31 cellular contexts compared by ENCODE assay signal in genomic region chr3:84905556-84905920, GRCh38. TPM values are rescaled to one million over a fixed set of nuclear protein-coding genes. Genes with fewer than 3 reads are reported as not detected.
"Had no signal": no experiment of that assay in that cellular context is flagged by ENCODE, and none has a peak within 500 bp of the region (broad histone marks: within the 10 kb centered on the region; RNA-seq: fewer than 3 reads in every experiment).

No MANE protein-coding gene starts in this region.

- H3K27me3 ChIP-seq: ascending aorta, breast epithelium, cardiac muscle cell, dorsolateral prefrontal cortex had no signal

- H3K4me3 ChIP-seq: ascending aorta, breast epithelium, cardiac muscle cell, coronary artery, dorsolateral prefrontal cortex had no signal

- H3K36me3 ChIP-seq: ascending aorta, breast epithelium, cardiac muscle cell had no signal

- H3K27ac Mint-ChIP-seq: activated CD4-positive, alpha-beta memory T cell treated with anti-CD3 and anti-CD28 coated beads for 36 hours; activated CD4-positive, alpha-beta T cell treated with anti-CD3 and anti-CD28 coated beads for 36 hours; activated CD4-positive, alpha-beta T cell treated with anti-CD3 and anti-CD28 coated beads, Interleukin-2, amount 10 ng/mL, durations not matched to agents 24 days and 14 days; activated CD8-positive, alpha-beta memory T cell treated with anti-CD3 and anti-CD28 coated beads, Interleukin-2, amount 10 ng/mL, durations not matched to agents 7 days and 5 days; activated CD8-positive, alpha-beta T cell treated with anti-CD3 and anti-CD28 coated beads, Interleukin-2, amount 10 ng/mL, durations not matched to agents 7 days and 5 days; activated naive CD4-positive, alpha-beta T cell treated with anti-CD3 and anti-CD28 coated beads, Interleukin-2, amount 10 ng/mL, durations not matched to agents 7 days and 5 days; activated naive CD4-positive, alpha-beta T cell treated with anti-CD3 and anti-CD28 coated beads, Interleukin-2, amount 50 U/mL, for 72 hours; activated naive CD8-positive, alpha-beta T cell treated with anti-CD3 and anti-CD28 coated beads, Interleukin-2, amount 10 ng/mL, durations not matched to agents 7 days and 5 days; activated T-cell treated with anti-CD3 and anti-CD28 coated beads, Interleukin-2, amount 50 U/mL, for 72 hours; brain; dendritic cell treated with granulocyte-macrophage colony-stimulating factor and Interleukin-4, amounts not matched to agents 40 ng/mL and 50 ng/mL, for 4 days; endodermal cell had no signal

- H3K27me3 Mint-ChIP-seq: activated CD4-positive, alpha-beta memory T cell treated with anti-CD3 and anti-CD28 coated beads for 36 hours; activated CD4-positive, alpha-beta T cell treated with anti-CD3 and anti-CD28 coated beads for 36 hours; activated CD4-positive, alpha-beta T cell treated with anti-CD3 and anti-CD28 coated beads, Interleukin-2, amount 10 ng/mL, durations not matched to agents 24 days and 14 days; activated CD8-positive, alpha-beta memory T cell treated with anti-CD3 and anti-CD28 coated beads, Interleukin-2, amount 10 ng/mL, durations not matched to agents 7 days and 5 days; activated naive CD4-positive, alpha-beta T cell treated with anti-CD3 and anti-CD28 coated beads, Interleukin-2, amount 10 ng/mL, durations not matched to agents 7 days and 5 days; activated naive CD8-positive, alpha-beta T cell treated with anti-CD3 and anti-CD28 coated beads, Interleukin-2, amount 10 ng/mL, durations not matched to agents 7 days and 5 days; dendritic cell treated with granulocyte-macrophage colony-stimulating factor and Interleukin-4, amounts not matched to agents 40 ng/mL and 50 ng/mL, for 4 days had no signal

- H3K36me3 Mint-ChIP-seq: activated CD4-positive, alpha-beta memory T cell treated with anti-CD3 and anti-CD28 coated beads for 36 hours; activated CD8-positive, alpha-beta memory T cell treated with anti-CD3 and anti-CD28 coated beads, Interleukin-2, amount 10 ng/mL, durations not matched to agents 7 days and 5 days; activated naive CD4-positive, alpha-beta T cell treated with anti-CD3 and anti-CD28 coated beads, Interleukin-2, amount 10 ng/mL, durations not matched to agents 7 days and 5 days; activated naive CD4-positive, alpha-beta T cell treated with anti-CD3 and anti-CD28 coated beads, Interleukin-2, amount 50 U/mL, for 72 hours; activated naive CD8-positive, alpha-beta T cell treated with anti-CD3 and anti-CD28 coated beads, Interleukin-2, amount 10 ng/mL, durations not matched to agents 7 days and 5 days; brain had no signal

- H3K4me1 ChIP-seq: ascending aorta, breast epithelium had no signal

- H3K9me3 ChIP-seq: ascending aorta had no signal

- H3K27ac ChIP-seq: ascending aorta, breast epithelium, cardiac muscle cell, coronary artery had no signal

- FAIRE-seq: frontal cortex had no signal

- DNase-seq: activated CD4-positive, alpha-beta memory T cell treated with anti-CD3 and anti-CD28 coated beads for 36 hours; activated CD4-positive, alpha-beta T cell treated with anti-CD3 and anti-CD28 coated beads for 36 hours; activated CD4-positive, alpha-beta T cell treated with anti-CD3 and anti-CD28 coated beads, Interleukin-2, amount 10 ng/mL, durations not matched to agents 24 days and 14 days; activated CD4-positive, CD25-positive, alpha-beta regulatory T cell; activated CD4-positive, CD25-positive, alpha-beta regulatory T cell treated with anti-CD3 and anti-CD28 coated beads, Interleukin-2, amount 50 U/mL, for 72 hours; activated CD8-positive, alpha-beta memory T cell treated with anti-CD3 and anti-CD28 coated beads, Interleukin-2, amount 10 ng/mL, durations not matched to agents 7 days and 5 days; activated CD8-positive, alpha-beta memory T cell treated with anti-CD3 and anti-CD28 coated beads, Interleukin-2, amount 50 U/mL, for 4 hours; activated CD8-positive, alpha-beta T cell treated with anti-CD3 and anti-CD28 coated beads, Interleukin-2, amount 10 ng/mL, durations not matched to agents 7 days and 5 days; activated gamma-delta T cell; activated naive CD4-positive, alpha-beta T cell; activated naive CD4-positive, alpha-beta T cell treated with anti-CD3 and anti-CD28 coated beads, Interleukin-2, amount 10 ng/mL, durations not matched to agents 7 days and 5 days; activated naive CD8-positive, alpha-beta T cell treated with anti-CD3 and anti-CD28 coated beads, Interleukin-2, amount 10 ng/mL, durations not matched to agents 7 days and 5 days; activated T-cell treated with anti-CD3 and anti-CD28 coated beads, Interleukin-2, amount 50 U/mL, for 1 hour; activated T-cell treated with anti-CD3 and anti-CD28 coated beads, Interleukin-2, amount 50 U/mL, for 72 hours; central memory CD4-positive, alpha-beta T cell; effector memory CD4-positive, alpha-beta T cell; foreskin fibroblast; T-helper 2 cell had no signal

- H3K4me1 Mint-ChIP-seq: activated CD4-positive, alpha-beta T cell treated with anti-CD3 and anti-CD28 coated beads for 36 hours; activated CD4-positive, alpha-beta T cell treated with anti-CD3 and anti-CD28 coated beads, Interleukin-2, amount 10 ng/mL, durations not matched to agents 24 days and 14 days; activated CD8-positive, alpha-beta memory T cell treated with anti-CD3 and anti-CD28 coated beads, Interleukin-2, amount 10 ng/mL, durations not matched to agents 7 days and 5 days; activated naive CD4-positive, alpha-beta T cell treated with anti-CD3 and anti-CD28 coated beads, Interleukin-2, amount 10 ng/mL, durations not matched to agents 7 days and 5 days; activated naive CD8-positive, alpha-beta T cell treated with anti-CD3 and anti-CD28 coated beads, Interleukin-2, amount 10 ng/mL, durations not matched to agents 7 days and 5 days; brain; endodermal cell had no signal

- H3K4me3 Mint-ChIP-seq: activated CD4-positive, alpha-beta memory T cell treated with anti-CD3 and anti-CD28 coated beads for 36 hours; activated CD4-positive, alpha-beta T cell treated with anti-CD3 and anti-CD28 coated beads for 36 hours; activated CD4-positive, alpha-beta T cell treated with anti-CD3 and anti-CD28 coated beads, Interleukin-2, amount 10 ng/mL, durations not matched to agents 24 days and 14 days; activated CD8-positive, alpha-beta memory T cell treated with anti-CD3 and anti-CD28 coated beads, Interleukin-2, amount 10 ng/mL, durations not matched to agents 7 days and 5 days; activated CD8-positive, alpha-beta T cell treated with anti-CD3 and anti-CD28 coated beads, Interleukin-2, amount 10 ng/mL, durations not matched to agents 7 days and 5 days; activated naive CD4-positive, alpha-beta T cell treated with anti-CD3 and anti-CD28 coated beads, Interleukin-2, amount 10 ng/mL, durations not matched to agents 7 days and 5 days; activated naive CD8-positive, alpha-beta T cell treated with anti-CD3 and anti-CD28 coated beads, Interleukin-2, amount 10 ng/mL, durations not matched to agents 7 days and 5 days; activated T-cell treated with anti-CD3 and anti-CD28 coated beads, Interleukin-2, amount 50 U/mL, for 72 hours; brain; dendritic cell treated with granulocyte-macrophage colony-stimulating factor and Interleukin-4, amounts not matched to agents 40 ng/mL and 50 ng/mL, for 4 days; endodermal cell had no signal

RNA-seq across cellular contexts. Expression of gene CADM2, which starts 53.3 kb away (rescaled TPM):
- total RNA-seq: activated CD4-positive, alpha-beta memory T cell treated with anti-CD3 and anti-CD28 coated beads for 36 hours; activated CD4-positive, alpha-beta T cell treated with anti-CD3 and anti-CD28 coated beads, Interleukin-2, amount 10 ng/mL, durations not matched to agents 24 days and 14 days; activated naive CD4-positive, alpha-beta T cell treated with anti-CD3 and anti-CD28 coated beads, Interleukin-2, amount 50 U/mL, for 72 hours; activated T-cell treated with anti-CD3 and anti-CD28 coated beads, Interleukin-2, amount 50 U/mL, for 72 hours; epithelial cell of proximal tubule; esophagus mucosa; T-helper 1 cell treated with Interleukin-12 subunit alpha and Interleukin-12 subunit beta and Interleukin-4 antibody, amounts not matched to agents 30 ng/mL and 1 ng/mL, for 36 hours had no signal
